Comparison of ENCODE assay signal across 8 cellular contexts in genomic region chr17:36948717-36949460, GRCh38. TPM values are rescaled to one million over a fixed set of nuclear protein-coding genes. Genes with fewer than 3 reads are reported as not detected.
DNase-seq lines count a peak whose midpoint lies in the region; ATAC-seq and TF ChIP-seq lines count a peak whose summit lies in the region.

A gene with protein sequence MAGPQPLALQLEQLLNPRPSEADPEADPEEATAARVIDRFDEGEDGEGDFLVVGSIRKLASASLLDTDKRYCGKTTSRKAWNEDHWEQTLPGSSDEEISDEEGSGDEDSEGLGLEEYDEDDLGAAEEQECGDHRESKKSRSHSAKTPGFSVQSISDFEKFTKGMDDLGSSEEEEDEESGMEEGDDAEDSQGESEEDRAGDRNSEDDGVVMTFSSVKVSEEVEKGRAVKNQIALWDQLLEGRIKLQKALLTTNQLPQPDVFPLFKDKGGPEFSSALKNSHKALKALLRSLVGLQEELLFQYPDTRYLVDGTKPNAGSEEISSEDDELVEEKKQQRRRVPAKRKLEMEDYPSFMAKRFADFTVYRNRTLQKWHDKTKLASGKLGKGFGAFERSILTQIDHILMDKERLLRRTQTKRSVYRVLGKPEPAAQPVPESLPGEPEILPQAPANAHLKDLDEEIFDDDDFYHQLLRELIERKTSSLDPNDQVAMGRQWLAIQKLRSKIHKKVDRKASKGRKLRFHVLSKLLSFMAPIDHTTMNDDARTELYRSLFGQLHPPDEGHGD (plus strand): TSS chr17:36948954. CDS start chr17:36949126, 172 bp downstream.

- intact Hi-C loops in dendritic cell treated with granulocyte-macrophage colony-stimulating factor and Interleukin-4, amounts not matched to agents 40 ng/mL and 50 ng/mL, for 4 days (cut with micrococcal nuclease) = loop anchor here (2.0 to 5.0 kb wide), 2 partner anchors 20 to 407 kb away; partner anchors contain the start of gene GGNBP2

- DNase-seq in CD1c-positive myeloid dendritic cell (ENCODE audit: extremely low spot score) = peak; percentile 99
- peak; percentile 99 for DNase-seq in NCI-H774 (lab: John Stamatoyannopoulos, UW)
- DNase-seq in activated CD4-positive, alpha-beta T cell treated with anti-CD3 and anti-CD28 coated beads, Interleukin-2, amount 50 U/mL, for 4 hours = peak; percentile 89 to 92
- peak; percentile 96 for DNase-seq in stimulated activated CD4-positive, alpha-beta T cell treated with anti-CD3 and anti-CD28 coated beads, Interleukin-4, amount 100 ng/mL, for 1 hour

- peaks cover 2 to 17% (median 12%) of the 10 kb centered on the region in 4 donors for H3K36me3 ChIP-seq in liver (ENCODE audit: control insufficient read depth in 4 of 4, insufficient read depth in 3 of 4, low read depth in 1 of 4, low read length in 3 of 4)

- ATAC-seq in GM19438 (IDR thresholded peaks at IDR 0.05; ENCODE audit: low read depth, unreplicated experiment) = peak; percentile 92
- peak; percentile 96 for ATAC-seq in HG03571 (IDR thresholded peaks at IDR 0.05; ENCODE audit: unreplicated experiment)

- peaks cover 4 to 20% (median 11%) of the 10 kb centered on the region in 4 donors for H3K4me1 ChIP-seq in liver (ENCODE audit: control insufficient read depth in 4 of 4, insufficient read depth in 4 of 4, low read length in 3 of 4)

- peaks cover 46% of the 10 kb centered on the region for H3K4me1 Mint-ChIP-seq in dendritic cell treated with granulocyte-macrophage colony-stimulating factor and Interleukin-4, amounts not matched to agents 40 ng/mL and 50 ng/mL, for 4 days (ENCODE audit: low read depth)

- peak within 1 kb of the TSS; percentile 91 for H3K27ac Mint-ChIP-seq in dendritic cell treated with granulocyte-macrophage colony-stimulating factor and Interleukin-4, amounts not matched to agents 40 ng/mL and 50 ng/mL, for 4 days

- H3K9me3 ChIP-seq in liver (ENCODE audit: control insufficient read depth in 4 of 4, low read length in 3 of 4) = no peaks in the 10 kb centered on the region

- under 1% methylated on average over 90 of the region's 90 CpGs for WGBS in liver

- H3K27ac ChIP-seq in liver (ENCODE audit: low read depth in 1 of 2, low read length in 2 of 2) = peak within 1 kb of the TSS; percentile 62 to 84

- peak within 1 kb of the TSS; percentile 87 to 98 (median 96) for H3K4me3 ChIP-seq in liver (ENCODE audit: low read depth in 1 of 3, low read length in 3 of 3)

- H3K9ac ChIP-seq in liver (ENCODE audit: low read depth in 1 of 2, low read length in 2 of 2) = peak within 1 kb of the TSS; percentile 73 to 85

- H3K4me3 Mint-ChIP-seq in dendritic cell treated with granulocyte-macrophage colony-stimulating factor and Interleukin-4, amounts not matched to agents 40 ng/mL and 50 ng/mL, for 4 days = peak within 1 kb of the TSS; percentile 95

- H3K27me3 ChIP-seq in liver (ENCODE audit: control insufficient read depth in 4 of 4, insufficient read depth in 4 of 4, low read length in 3 of 4) = peaks cover 0 to 19% (median 9%) of the 10 kb centered on the region in 4 donors

- H3K9me3 Mint-ChIP-seq in dendritic cell treated with granulocyte-macrophage colony-stimulating factor and Interleukin-4, amounts not matched to agents 40 ng/mL and 50 ng/mL, for 4 days = no peaks in the 10 kb centered on the region

- TF ChIP-seq RAD21 in liver (IDR thresholded peaks at IDR 0.05) = peak in 1 of 2 donors; percentile 37

- peaks cover 38% of the 10 kb centered on the region for H3K27me3 Mint-ChIP-seq in dendritic cell treated with granulocyte-macrophage colony-stimulating factor and Interleukin-4, amounts not matched to agents 40 ng/mL and 50 ng/mL, for 4 days

- H3K36me3 Mint-ChIP-seq in dendritic cell treated with granulocyte-macrophage colony-stimulating factor and Interleukin-4, amounts not matched to agents 40 ng/mL and 50 ng/mL, for 4 days (ENCODE audit: low read depth) = peaks cover 47% of the 10 kb centered on the region

- TF ChIP-seq CTCF in liver (IDR thresholded peaks at IDR 0.05; ENCODE audit: low read depth, low read length, missing input control) = no peak

TF ChIP-seq in liver, 16 proteins besides CTCF, POLR2A, EP300 and RAD21:
- no peak for TF ChIP-seq FOXA2 (IDR thresholded peaks at IDR 0.05)
- TF ChIP-seq REST (IDR thresholded peaks at IDR 0.05) = no peak
- TF ChIP-seq MAX (IDR thresholded peaks at IDR 0.05) = peak; percentile 73
- TF ChIP-seq NR2F2 (IDR thresholded peaks at IDR 0.05) = no peak
- TF ChIP-seq, protein P1, sequence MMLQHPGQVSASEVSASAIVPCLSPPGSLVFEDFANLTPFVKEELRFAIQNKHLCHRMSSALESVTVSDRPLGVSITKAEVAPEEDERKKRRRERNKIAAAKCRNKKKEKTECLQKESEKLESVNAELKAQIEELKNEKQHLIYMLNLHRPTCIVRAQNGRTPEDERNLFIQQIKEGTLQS (IDR thresholded peaks at IDR 0.05) = no peak
- TF ChIP-seq TAF1 (conservative IDR thresholded peaks at IDR 0.05) = no peak
- TF ChIP-seq FOXA1 (IDR thresholded peaks at IDR 0.05) = no peak
- TF ChIP-seq RXRA (IDR thresholded peaks at IDR 0.05) = peak in 1 of 2 donors; percentile 2
- TF ChIP-seq GABPA (IDR thresholded peaks at IDR 0.05 in 1 of 2, conservative IDR thresholded peaks at IDR 0.05 in 1 of 2) = peak; percentile 53 to 91
- peak in 1 of 2 donors; percentile 28 for TF ChIP-seq EGR1 (IDR thresholded peaks at IDR 0.05; ENCODE audit: low read depth in 2 of 2)
- TF ChIP-seq HNF4A (conservative IDR thresholded peaks at IDR 0.05) = no peak
- peak; percentile 63 for TF ChIP-seq YY1 (IDR thresholded peaks at IDR 0.05)
- no peak for TF ChIP-seq JUND (IDR thresholded peaks at IDR 0.05)
- no peak for TF ChIP-seq HNF4G (IDR thresholded peaks at IDR 0.05)
- no peak for TF ChIP-seq ZBTB33 (IDR thresholded peaks at IDR 0.05)
- peak; percentile 72 for TF ChIP-seq SP1 (IDR thresholded peaks at IDR 0.05)

RNA-seq across cellular contexts. Expression of the gene that starts here (rescaled TPM):
- total RNA-seq in liver = 10 to 100 TPM; 10.8 to 13.9 TPM
- polyA plus RNA-seq in liver = 10 to 100 TPM; 13.0 to 16.9 TPM

Comparison
In these comparisons a context has a peak if more than half of its experiments do, and no peak if none do; other contexts are left out.
1. Peak in every context shown above with its lines: DNase-seq, ATAC-seq, H3K4me3 ChIP-seq and H3K27ac ChIP-seq.